17 cellular contexts compared by ENCODE assay signal in the genomic region with DNA sequence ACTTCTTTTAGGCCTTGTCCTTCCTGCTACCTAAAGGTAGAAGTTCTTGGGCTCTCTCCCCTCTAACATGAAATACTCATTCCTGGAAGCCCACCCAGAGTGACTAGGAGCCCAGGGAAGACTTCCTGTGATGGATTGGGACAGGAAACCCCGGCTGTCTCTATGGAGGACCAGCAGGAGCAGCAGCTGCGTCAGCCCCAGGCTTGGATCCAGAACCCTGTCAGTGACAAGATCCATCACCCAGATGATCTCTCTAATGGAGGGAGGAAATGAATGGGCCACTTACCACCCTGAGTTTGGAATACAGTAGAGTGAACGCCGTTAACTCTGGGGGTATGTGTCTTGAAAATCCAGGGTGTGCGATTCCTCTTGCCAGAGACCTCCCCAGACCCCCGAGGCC.
"Had no signal": no experiment of that assay in that cellular context is flagged by ENCODE, and none has a peak within 500 bp of the region (broad histone marks: within the 10 kb centered on the region; RNA-seq: fewer than 3 reads in every experiment).

No MANE protein-coding gene starts in this region.

- H3K4me1 ChIP-seq: left lung, tibial nerve had no signal

- H3K4me3 Mint-ChIP-seq: activated naive CD4-positive, alpha-beta T cell treated with anti-CD3 and anti-CD28 coated beads, Interleukin-2, amount 50 U/mL, for 24 hours; activated T-cell treated with anti-CD3 and anti-CD28 coated beads, Interleukin-2, amount 50 U/mL, for 72 hours; naive thymus-derived CD4-positive, alpha-beta T cell had no signal

- H3K36me3 Mint-ChIP-seq: activated naive CD4-positive, alpha-beta T cell treated with anti-CD3 and anti-CD28 coated beads, Interleukin-2, amount 50 U/mL, for 24 hours; naive thymus-derived CD4-positive, alpha-beta T cell had no signal

- H3K9me3 ChIP-seq: esophagus muscularis mucosa, left lung, ovary, tibial nerve had no signal

- H3K4me1 Mint-ChIP-seq: activated naive CD4-positive, alpha-beta T cell treated with anti-CD3 and anti-CD28 coated beads, Interleukin-2, amount 50 U/mL, for 24 hours had no signal

- H3K36me3 ChIP-seq: esophagus muscularis mucosa, left lung, ovary, tibial nerve had no signal

- FAIRE-seq: astrocyte, endothelial cell of umbilical vein, keratinocyte, urothelium cell line had no signal

- H3K9me3 Mint-ChIP-seq: activated naive CD4-positive, alpha-beta T cell treated with anti-CD3 and anti-CD28 coated beads, Interleukin-2, amount 50 U/mL, for 24 hours; activated T-cell treated with anti-CD3 and anti-CD28 coated beads, Interleukin-2, amount 50 U/mL, for 72 hours had no signal

- H3K4me3 ChIP-seq: esophagus muscularis mucosa, left lung, ovary, tibial nerve had no signal

- H3K27me3 ChIP-seq: ovary, tibial nerve had no signal

- H3K27ac Mint-ChIP-seq: activated naive CD4-positive, alpha-beta T cell treated with anti-CD3 and anti-CD28 coated beads, Interleukin-2, amount 50 U/mL, for 24 hours; activated T-cell treated with anti-CD3 and anti-CD28 coated beads, Interleukin-2, amount 50 U/mL, for 72 hours; naive thymus-derived CD4-positive, alpha-beta T cell had no signal

- H3K27ac ChIP-seq: esophagus muscularis mucosa, left lung, ovary, tibial nerve had no signal

- ATAC-seq: activated T-cell treated with anti-CD3 and anti-CD28 coated beads, Interleukin-2, amount 50 U/mL, for 72 hours; left lung; naive thymus-derived CD4-positive, alpha-beta T cell had no signal

- DNase-seq: activated CD4-positive, alpha-beta T cell treated with anti-CD3 and anti-CD28 coated beads, Interleukin-2, amount 50 U/mL, for 4 hours; activated effector memory CD4-positive, alpha-beta T cell treated with anti-CD3 and anti-CD28 coated beads, Interleukin-2, amount 50 U/mL, for 16 hours; activated T-cell treated with anti-CD3 and anti-CD28 coated beads, Interleukin-2, amount 50 U/mL, for 72 hours; dermis blood vessel endothelial cell; effector memory CD4-positive, alpha-beta T cell; left lung; mammary epithelial cell; naive thymus-derived CD4-positive, alpha-beta T cell; ovary; stimulated activated naive CD4-positive, alpha-beta T cell had no signal
